In the genomic region with DNA sequence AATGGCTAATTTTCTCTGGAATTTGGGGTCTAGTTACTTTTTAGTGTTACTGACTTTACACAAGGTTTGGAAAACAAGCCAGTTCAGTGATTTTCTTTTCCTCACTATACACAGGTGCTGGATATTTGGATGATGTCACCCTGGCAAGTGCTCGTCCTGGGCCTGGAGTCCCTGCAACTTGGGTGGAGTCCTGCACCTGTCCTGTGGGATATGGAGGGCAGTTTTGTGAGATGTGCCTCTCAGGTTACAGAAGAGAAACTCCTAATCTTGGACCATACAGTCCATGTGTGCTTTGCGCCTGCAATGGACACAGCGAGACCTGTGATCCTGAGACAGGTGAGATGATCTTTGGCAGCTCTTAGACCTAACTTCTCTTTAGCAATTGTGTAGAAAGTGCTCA, we compare ENCODE assay signal across 25 cellular contexts.
"Had no signal": no experiment of that assay in that cellular context is flagged by ENCODE, and none has a peak within 500 bp of the region (broad histone marks: within the 10 kb centered on the region; RNA-seq: fewer than 3 reads in every experiment).

No MANE protein-coding gene starts in this region.

- ATAC-seq: Panc1, PC-3, Right ventricle myocardium inferior, SK-N-SH treated with all-trans-retinoic acid at 6 μM for 48 hours had no signal

- H3K4me1 ChIP-seq: SJCRH30 had no signal

- FAIRE-seq: HTR-8/SVneo had no signal

- H3K9me3 ChIP-seq: MG63, SJCRH30 had no signal

- H3K27me3 ChIP-seq: MG63, SJCRH30 had no signal

- H3K27ac ChIP-seq: HL-60, RWPE1, SJCRH30 had no signal

- DNase-seq: KBM-7, MG63, NCI-H1092, NCI-H1105 treated with DMSO at 0.1 percent for 48 hours, NCI-H1417 treated with DMSO at 0.1 percent for 48 hours, NCI-H146, NCI-H1694 treated with DMSO at 0.1 percent for 48 hours, NCI-H1930, NCI-H2081, NCI-H2107, NCI-H226, NCI-H446, NCI-H510A, NCI-H524 treated with DMSO at 0.1 percent for 48 hours, NCI-H69, NCI-H774, PC-3, SHP77 treated with DMSO at 0.1 percent for 48 hours had no signal

- H3K4me3 ChIP-seq: MG63, SJCRH30 had no signal
